10 cellular contexts compared by ENCODE assay signal in the genomic region with DNA sequence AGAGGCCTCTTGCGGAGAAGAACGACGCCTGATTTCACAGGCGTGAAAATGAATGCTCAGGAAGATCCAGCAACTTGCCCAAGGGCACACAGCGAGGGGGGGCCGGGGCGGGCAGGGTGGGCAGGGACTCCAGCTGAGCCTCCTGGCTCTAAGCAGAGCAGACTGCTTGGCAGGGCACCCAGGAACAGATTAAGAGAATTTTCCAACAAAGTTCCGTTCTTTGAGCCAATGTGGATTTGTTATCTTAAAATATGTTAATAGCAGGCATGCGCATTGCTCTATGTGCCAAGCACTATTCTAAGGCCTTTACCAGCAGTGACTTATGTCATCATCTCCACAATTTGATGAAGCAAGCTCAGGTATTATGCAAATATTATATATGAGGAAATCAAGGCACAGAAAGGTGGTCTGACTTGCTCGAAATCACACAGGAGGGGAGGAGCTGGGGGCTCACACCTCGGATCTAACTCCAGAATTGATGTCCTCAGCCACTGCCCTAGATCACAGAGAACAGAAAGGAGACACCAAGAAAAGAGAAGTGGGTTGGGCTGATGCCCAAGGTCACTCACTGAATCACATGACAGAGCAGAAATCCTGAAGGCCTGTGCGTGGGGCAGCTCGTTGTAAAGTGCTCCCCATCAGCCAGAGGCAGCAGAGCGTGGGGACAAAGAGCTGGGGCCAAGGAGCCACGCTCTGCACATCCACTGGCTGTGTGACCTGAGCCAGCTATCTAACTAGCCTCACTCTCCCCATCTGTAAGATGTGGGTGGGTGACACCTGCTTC. TPM values are rescaled to one million over a fixed set of nuclear protein-coding genes. Genes with fewer than 3 reads are reported as not detected.
DNase-seq lines count a peak whose midpoint lies in the region; ATAC-seq, FAIRE-seq and TF ChIP-seq lines count a peak whose summit lies in the region.
"Had no signal": no experiment of that assay in that cellular context is flagged by ENCODE, and none has a peak within 500 bp of the region (broad histone marks: within the 10 kb centered on the region; RNA-seq: fewer than 3 reads in every experiment).

No MANE protein-coding gene starts in this region.

- no peak for ATAC-seq in activated T-helper 17 cell treated with anti-CD3 and anti-CD28 coated beads, Interleukin-2, amount 50 U/mL, for 72 hours (replicated peaks)
- ATAC-seq in GM19324 (IDR thresholded peaks at IDR 0.05; ENCODE audit: low FRiP score, unreplicated experiment), result no peak
- ATAC-seq in activated CD4-positive, CD25-positive, alpha-beta regulatory T cell treated with anti-CD3 and anti-CD28 coated beads, Interleukin-2, amount 50 U/mL, for 24 hours, result no peak

- H3K9me3 Mint-ChIP-seq in activated T-helper 17 cell treated with anti-CD3 and anti-CD28 coated beads, Interleukin-2, amount 50 U/mL, for 72 hours, result peaks cover 5% of the 10 kb centered on the region

- H3K4me1 ChIP-seq in keratinocyte (ENCODE audit: control insufficient read depth, extremely low read depth, insufficient read depth, low read length), result peaks cover 24% of the 10 kb centered on the region
- H3K4me1 ChIP-seq in smooth muscle cell (ENCODE audit: low read depth), result peaks cover 27% of the 10 kb centered on the region

- no peaks in the 10 kb centered on the region for H3K9me1 ChIP-seq in keratinocyte (ENCODE audit: control insufficient read depth, extremely low read depth, insufficient read depth, low read length)

- H3K9me3 ChIP-seq in keratinocyte (ENCODE audit: control insufficient read depth, low read depth, low read length) (peaks cover 8% of the 10 kb centered on the region), smooth muscle cell (replicated peaks; ENCODE audit: low read depth) (no peaks in the 10 kb centered on the region)

- no peaks in the 10 kb centered on the region for H3K27me3 ChIP-seq in HL-60 (ENCODE audit: insufficient read depth, poor library complexity, severe bottlenecking)
- H3K27me3 ChIP-seq in keratinocyte (ENCODE audit: control insufficient read depth, extremely low read depth, insufficient read depth, low read length), result no peaks in the 10 kb centered on the region
- H3K27me3 ChIP-seq in smooth muscle cell (ENCODE audit: low read depth), result no peaks in the 10 kb centered on the region

- DNase-seq in HL-60 (ENCODE audit: low read depth in 1 of 2, low spot score in 1 of 2) (peak; percentile 56 to 63), keratinocyte (ENCODE audit: low read depth, low spot score) (no peak), smooth muscle cell (lab: John Stamatoyannopoulos, UW; ENCODE audit: unreplicated experiment) (no peak), DMS 273 (lab: John Stamatoyannopoulos, UW; ENCODE audit: unreplicated experiment) (no peak), NCI-H2029 treated with DMSO at 0.1 percent for 48 hours (lab: John Stamatoyannopoulos, UW) (no peak)
- DNase-seq: activated CD8-positive, alpha-beta T cell treated with anti-CD3 and anti-CD28 coated beads for 36 hours; H9 had no signal

- H4K20me1 ChIP-seq in keratinocyte (ENCODE audit: control insufficient read depth, extremely low read depth, insufficient read depth, low read length), result no peaks in the 10 kb centered on the region
- no peaks in the 10 kb centered on the region for H4K20me1 ChIP-seq in smooth muscle cell (ENCODE audit: low read depth)

- WGBS in smooth muscle cell (ENCODE audit: low lambda C conversion rate), result 79% methylated on average over 15 of the region's 15 CpGs

- dilution Hi-C loops in keratinocyte (cut with MboI; ENCODE audit: extremely low pct_ligation_motif_present, low sequenced_read_pairs), result no loop called here

- H3K27ac Mint-ChIP-seq in activated T-helper 17 cell treated with anti-CD3 and anti-CD28 coated beads, Interleukin-2, amount 50 U/mL, for 72 hours, result peak overlapping the region; percentile 17
- H3K27ac Mint-ChIP-seq: activated CD8-positive, alpha-beta T cell treated with anti-CD3 and anti-CD28 coated beads for 36 hours had no signal

- H3K4me2 ChIP-seq in keratinocyte (ENCODE audit: control insufficient read depth, extremely low read depth, insufficient read depth, low read depth, low read length) (peak overlapping the region; percentile 74), smooth muscle cell (no peak overlapping the region)

- H3F3A ChIP-seq in smooth muscle cell (ENCODE audit: low read depth), result peaks cover 5% of the 10 kb centered on the region

- no peaks in the 10 kb centered on the region for H3K27me3 Mint-ChIP-seq in activated T-helper 17 cell treated with anti-CD3 and anti-CD28 coated beads, Interleukin-2, amount 50 U/mL, for 72 hours
- H3K27me3 Mint-ChIP-seq: activated CD8-positive, alpha-beta T cell treated with anti-CD3 and anti-CD28 coated beads for 36 hours had no signal

- no peak overlapping the region for H3K4me3 Mint-ChIP-seq in activated T-helper 17 cell treated with anti-CD3 and anti-CD28 coated beads, Interleukin-2, amount 50 U/mL, for 72 hours
- H3K4me3 Mint-ChIP-seq: activated CD8-positive, alpha-beta T cell treated with anti-CD3 and anti-CD28 coated beads for 36 hours; H9 had no signal

- H3K4me3 ChIP-seq in HL-60 (replicated peaks; ENCODE audit: insufficient read depth, low read length), result no peak overlapping the region
- H3K4me3 ChIP-seq in keratinocyte (ENCODE audit: control insufficient read depth in 2 of 3, extremely low read depth in 1 of 3, insufficient read depth in 2 of 3, low read depth in 1 of 3, low read length in 3 of 3), result no peak overlapping the region
- H3K4me3 ChIP-seq in smooth muscle cell, result no peak overlapping the region

- no peaks in the 10 kb centered on the region for H3K36me3 Mint-ChIP-seq in activated T-helper 17 cell treated with anti-CD3 and anti-CD28 coated beads, Interleukin-2, amount 50 U/mL, for 72 hours (ENCODE audit: low read depth)

- H3K36me3 ChIP-seq in keratinocyte (ENCODE audit: control insufficient read depth in 2 of 2, extremely low read depth in 1 of 2, insufficient read depth in 2 of 2, low read length in 2 of 2) (no peaks in the 10 kb centered on the region), smooth muscle cell (ENCODE audit: low read depth) (no peaks in the 10 kb centered on the region)

- peaks cover 11% of the 10 kb centered on the region for H3K4me1 Mint-ChIP-seq in activated T-helper 17 cell treated with anti-CD3 and anti-CD28 coated beads, Interleukin-2, amount 50 U/mL, for 72 hours

- no peak for FAIRE-seq in keratinocyte (lab: Jason Lieb, UNC)

- no peaks in the 10 kb centered on the region for H3K79me2 ChIP-seq in keratinocyte (ENCODE audit: control insufficient read depth, insufficient read depth, low read length)
- no peaks in the 10 kb centered on the region for H3K79me2 ChIP-seq in smooth muscle cell (ENCODE audit: low read depth)

- H3K9ac ChIP-seq in keratinocyte (ENCODE audit: control insufficient read depth, extremely low read depth, insufficient read depth, low read length) (no peak overlapping the region), smooth muscle cell (ENCODE audit: low read depth) (no peak overlapping the region)

- H2AFZ ChIP-seq in keratinocyte (ENCODE audit: control insufficient read depth, low read length) (peak overlapping the region; percentile 75), smooth muscle cell (ENCODE audit: low read depth) (peak overlapping the region; percentile 68)

- TF ChIP-seq CTCF in HL-60 (IDR thresholded peaks at IDR 0.05; ENCODE audit: insufficient read depth, low read length) (no peak), keratinocyte (optimal IDR thresholded peaks at IDR 0.05 in 1 of 3, IDR thresholded peaks at IDR 0.05 in 1 of 3, conservative IDR thresholded peaks at IDR 0.05 in 1 of 3; ENCODE audit: extremely low read depth in 1 of 3, insufficient read depth in 2 of 3, low read length in 3 of 3) (no peak), smooth muscle cell (IDR thresholded peaks at IDR 0.05; ENCODE audit: borderline replicate concordance, insufficient read depth, poor library complexity, severe bottlenecking) (no peak)

- H3K27ac ChIP-seq in HL-60 (replicated peaks) (peak overlapping the region; percentile 33), keratinocyte (ENCODE audit: control insufficient read depth, insufficient read depth, low read length) (no peak overlapping the region), smooth muscle cell (ENCODE audit: low read depth) (peak overlapping the region; percentile 34)

RNA-seq across cellular contexts. Expression of a gene that starts 23.2 kb away (rescaled TPM):
- total RNA-seq in activated T-helper 17 cell treated with anti-CD3 and anti-CD28 coated beads, Interleukin-2, amount 50 U/mL, for 72 hours, result 10 to 100 TPM; 18.5 to 28.5 TPM
- polyA plus RNA-seq in keratinocyte, result 70.6 to 81.0 TPM (median 76.3 TPM) in 3 replicates
- 25.0 TPM for polyA plus RNA-seq in keratinocyte (2011; ENCODE audit: low read depth)
- polyA plus RNA-seq in keratinocyte (2011; cell fraction: cytosol; rRNA removed), result 37.0 and 40.4 TPM in 2 replicates
- 88.4 and 98.8 TPM in 2 replicates for polyA plus RNA-seq in keratinocyte (2011; cell fraction: nucleus; rRNA removed)
- polyA plus RNA-seq in keratinocyte (2012; ENCODE audit: low replicate concordance), result 21.6 and 65.3 TPM in 2 replicates
- polyA minus RNA-seq in keratinocyte, result 93.4 to 102 TPM (median 95.1 TPM) in 3 replicates
- 72.3 TPM for polyA minus RNA-seq in keratinocyte (2011; cell fraction: cytosol; rRNA and poly(A)+ RNA removed)
- polyA minus RNA-seq in keratinocyte (2011; cell fraction: nucleus; rRNA and poly(A)+ RNA removed), result 70.5 and 110 TPM in 2 replicates
- total RNA-seq in smooth muscle cell, result 26.4 and 28.2 TPM in 2 replicates
- 32.1 and 44.8 TPM in 2 replicates for polyA plus RNA-seq in smooth muscle cell

Comparison
In these comparisons a context has a peak if more than half of its experiments do, and no peak if none do; other contexts are left out.
1. DNase-seq: peak in HL-60 (2 of 2); none in keratinocyte (single experiment), smooth muscle cell (single experiment), DMS 273 (single experiment) and NCI-H2029 treated with DMSO at 0.1 percent for 48 hours (single experiment).